In the genomic region with DNA sequence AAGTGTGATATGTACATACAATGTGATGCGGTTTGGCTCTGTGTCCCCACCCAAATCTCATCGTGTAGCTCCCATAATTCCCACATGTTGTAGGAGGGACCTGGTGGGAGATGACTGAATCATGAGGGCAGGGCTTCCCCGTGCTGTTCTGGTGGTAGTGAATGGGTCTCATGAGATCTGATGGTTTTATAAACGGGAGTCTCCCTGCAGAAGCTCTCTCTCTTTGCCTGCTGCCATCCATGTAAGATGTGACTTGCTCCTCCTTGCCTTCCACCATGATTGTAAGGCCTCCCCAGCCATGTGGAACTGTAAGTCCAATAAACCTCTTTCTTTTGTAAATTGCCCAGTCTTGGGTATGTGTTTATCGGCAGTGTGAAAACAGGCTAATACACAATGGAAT, we compare ENCODE assay signal across 16 cellular contexts. TPM values are rescaled to one million over a fixed set of nuclear protein-coding genes. Genes with fewer than 3 reads are reported as not detected.
"Had no signal": no experiment of that assay in that cellular context is flagged by ENCODE, and none has a peak within 500 bp of the region (broad histone marks: within the 10 kb centered on the region; RNA-seq: fewer than 3 reads in every experiment).

No MANE protein-coding gene starts in this region.

RNA-seq across cellular contexts. Expression of gene CD300LB, which starts 12.7 kb away (rescaled TPM):
- total RNA-seq: activated CD4-positive, alpha-beta memory T cell treated with anti-CD3 and anti-CD28 coated beads for 36 hours; activated CD4-positive, alpha-beta T cell treated with anti-CD3 and anti-CD28 coated beads, Interleukin-2, amount 10 ng/mL, durations not matched to agents 24 days and 14 days; activated CD8-positive, alpha-beta T cell treated with anti-CD3 and anti-CD28 coated beads for 36 hours; activated naive CD8-positive, alpha-beta T cell treated with anti-CD3 and anti-CD28 coated beads, Interleukin-2, amount 10 ng/mL, durations not matched to agents 7 days and 5 days; activated T-cell treated with anti-CD3 and anti-CD28 coated beads, Interleukin-2, amount 50 U/mL, for 4 hours; activated T-cell treated with anti-CD3 and anti-CD28 coated beads, Interleukin-2, amount 50 U/mL, for 72 hours; activated T-helper 1 cell treated with anti-CD3 and anti-CD28 coated beads, Interleukin-12 subunit alpha, Interleukin-12 subunit beta, Interleukin-2, Interleukin-4 antibody, amounts not matched to agents 30 ng/mL and 10 ng/mL and 1 ng/mL, durations not matched to agents 14 hours and 24 hours and 36 hours; activated T-helper 17 cell treated with anti-CD3 and anti-CD28 coated beads, Interleukin-2, amount 50 U/mL, for 72 hours; ascending aorta; bronchial epithelial cell; cardiac muscle cell; T-cell; T-helper 1 cell treated with Interleukin-12 subunit alpha and Interleukin-12 subunit beta and Interleukin-4 antibody, amounts not matched to agents 30 ng/mL and 1 ng/mL, for 36 hours; T-helper 2 cell treated with Interferon-gamma antibody and Interleukin-4, amounts not matched to agents 100 ng/mL and 5 ng/mL, for 36 hours; WTC11 had no signal
- polyA plus RNA-seq: cardiac muscle cell had no signal

RNA-seq across cellular contexts. Expression of gene CD300C, which starts 27.3 kb away (rescaled TPM):
- total RNA-seq: activated CD8-positive, alpha-beta T cell treated with anti-CD3 and anti-CD28 coated beads for 36 hours; activated T-cell treated with anti-CD3 and anti-CD28 coated beads, Interleukin-2, amount 50 U/mL, for 4 hours; ascending aorta; bronchial epithelial cell; WTC11 had no signal

RNA-seq across cellular contexts. Expression of gene CD300H, which starts 48.7 kb away (rescaled TPM):
- total RNA-seq: activated CD4-positive, alpha-beta memory T cell treated with anti-CD3 and anti-CD28 coated beads for 36 hours; activated CD4-positive, alpha-beta T cell treated with anti-CD3 and anti-CD28 coated beads, Interleukin-2, amount 10 ng/mL, durations not matched to agents 24 days and 14 days; activated CD8-positive, alpha-beta T cell treated with anti-CD3 and anti-CD28 coated beads for 36 hours; activated naive CD8-positive, alpha-beta T cell treated with anti-CD3 and anti-CD28 coated beads, Interleukin-2, amount 10 ng/mL, durations not matched to agents 7 days and 5 days; activated T-cell treated with anti-CD3 and anti-CD28 coated beads, Interleukin-2, amount 50 U/mL, for 4 hours; activated T-cell treated with anti-CD3 and anti-CD28 coated beads, Interleukin-2, amount 50 U/mL, for 72 hours; activated T-helper 1 cell treated with anti-CD3 and anti-CD28 coated beads, Interleukin-12 subunit alpha, Interleukin-12 subunit beta, Interleukin-2, Interleukin-4 antibody, amounts not matched to agents 30 ng/mL and 10 ng/mL and 1 ng/mL, durations not matched to agents 14 hours and 24 hours and 36 hours; activated T-helper 17 cell treated with anti-CD3 and anti-CD28 coated beads, Interleukin-2, amount 50 U/mL, for 72 hours; ascending aorta; bronchial epithelial cell; cardiac muscle cell; T-cell; T-helper 1 cell treated with Interleukin-12 subunit alpha and Interleukin-12 subunit beta and Interleukin-4 antibody, amounts not matched to agents 30 ng/mL and 1 ng/mL, for 36 hours; T-helper 17 cell; T-helper 2 cell treated with Interferon-gamma antibody and Interleukin-4, amounts not matched to agents 100 ng/mL and 5 ng/mL, for 36 hours; WTC11 had no signal
- polyA plus RNA-seq: cardiac muscle cell had no signal

RNA-seq across cellular contexts. Expression of gene CD300A, which starts 52.1 kb away (rescaled TPM):
- total RNA-seq: bronchial epithelial cell had no signal
